ENCODE assay signal across 8 cellular contexts in the genomic region with DNA sequence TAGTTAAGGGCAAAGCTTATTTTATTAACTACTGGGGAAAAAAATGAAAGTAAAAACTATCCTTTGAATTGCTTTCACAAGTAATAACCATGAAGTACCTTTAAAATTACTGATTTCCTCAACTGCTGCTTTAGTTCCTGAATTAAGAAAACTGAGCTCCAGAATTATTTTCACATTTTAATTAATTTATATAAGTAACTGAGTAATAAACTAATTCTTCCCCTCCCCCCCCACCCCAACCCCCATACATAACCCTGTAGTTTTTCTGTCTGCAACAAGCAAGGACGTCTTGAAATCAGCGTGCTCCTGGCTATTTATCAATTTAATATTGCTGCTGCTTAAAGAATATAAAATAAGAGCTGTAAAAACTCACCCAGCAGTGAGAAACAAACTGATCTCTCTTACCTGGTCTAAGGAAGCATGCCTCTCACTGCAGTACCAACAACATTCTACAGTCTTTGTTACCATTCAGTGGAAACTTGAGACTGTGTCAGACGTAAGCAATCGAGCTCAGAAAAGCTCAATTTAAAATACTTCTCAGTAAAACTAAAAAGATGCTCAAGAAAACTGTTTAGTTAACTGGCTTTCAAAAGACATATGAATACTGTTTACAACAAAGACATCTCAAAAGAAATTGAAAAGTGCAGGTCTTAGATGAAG.
DNase-seq lines count a peak whose midpoint lies in the region; ATAC-seq and TF ChIP-seq lines count a peak whose summit lies in the region.

No MANE protein-coding gene starts in this region.

- no peaks in the 10 kb centered on the region for H3K9me2 ChIP-seq in OCI-LY7 (ENCODE audit: insufficient read depth, low read length)

- CTCF ChIA-PET in OCI-LY7 (lab: Charles Lee; ENCODE audit: unreplicated experiment) = interaction anchor here (0.6 kb wide), 1 partner anchor 138 kb away, joined by 3 read pairs; no protein-coding TSS in a partner anchor
- CTCF ChIA-PET in mammary epithelial cell (lab: Charles Lee; ENCODE audit: low non-redundant PET) = interaction anchor here (0.6 kb wide), 1 partner anchor 32 kb away, joined by 4 read pairs; no protein-coding TSS in a partner anchor

- peaks cover 5 to 35% (median 15%) of the 10 kb centered on the region in 10 experiments; a peak in 19 of 20 replicates for H3K4me1 ChIP-seq in BLaER1 treated with 17β-estradiol and CSF1 and Interleukin-3, amounts not matched to agents 10 nM and 100 nM
- H3K4me1 ChIP-seq in OCI-LY7 (ENCODE audit: insufficient read depth, low read length, poor library complexity, severe bottlenecking) (peaks cover 57% of the 10 kb centered on the region), mammary epithelial cell (ENCODE audit: insufficient read depth, low read length) (peaks cover 5% of the 10 kb centered on the region)

- TF ChIP-seq CTCF in OCI-LY7 (conservative IDR thresholded peaks at IDR 0.05; ENCODE audit: low read length) (no peak), mammary epithelial cell (conservative IDR thresholded peaks at IDR 0.05 in 1 of 2, IDR thresholded peaks at IDR 0.05 in 1 of 2; ENCODE audit: extremely low read depth in 1 of 2, insufficient read depth in 1 of 2, low read depth in 1 of 2, low read length in 2 of 2) (no peak)

- ATAC-seq in GM18511 (IDR thresholded peaks at IDR 0.05; ENCODE audit: unreplicated experiment) (peak; percentile 80), HG03342 (IDR thresholded peaks at IDR 0.05; ENCODE audit: unreplicated experiment) (peak; percentile 81)

- dilution Hi-C loops in mammary epithelial cell (cut with HindIII; ENCODE audit: low sequenced_read_pairs) = no loop called here

- H3K79me2 ChIP-seq in OCI-LY7 (ENCODE audit: insufficient read depth, low read depth, low read length) (peaks cover 68% of the 10 kb centered on the region), mammary epithelial cell (ENCODE audit: insufficient read depth, low read length) (no peaks in the 10 kb centered on the region)

- POLR2A ChIA-PET in OCI-LY7 (lab: Charles Lee) = interaction anchor here (0.6 to 2.2 kb wide), 27 partner anchors 8 to 549 kb away, joined by 3 to 11 read pairs (median 5); no protein-coding TSS in a partner anchor

- peak overlapping the region in 9 of 11 experiments; percentile 27 to 69 (median 57); a peak in 16 of 22 replicates for H3K27ac ChIP-seq in BLaER1 treated with 17β-estradiol and CSF1 and Interleukin-3, amounts not matched to agents 10 nM and 100 nM
- H3K27ac ChIP-seq in OCI-LY7 (ENCODE audit: low read depth, low read length, poor library complexity, severe bottlenecking) = peak overlapping the region; percentile 80
- H3K27ac ChIP-seq in mammary epithelial cell (ENCODE audit: insufficient read depth, low read depth, low read length) = peak overlapping the region; percentile 42

- DNase-seq in OCI-LY7 (ENCODE audit: low spot score) (peak; percentile 92), mammary epithelial cell (peak; percentile 67), iris pigment epithelial cell (ENCODE audit: low read depth) (peak; percentile 89), smooth muscle cell of the brain vasculature (ENCODE audit: low read depth, low spot score) (peak; percentile 65), T1000 (lab: John Stamatoyannopoulos, UW) (no peak)

- H3K4me3 ChIP-seq in BLaER1 treated with 17β-estradiol and CSF1 and Interleukin-3, amounts not matched to agents 10 nM and 100 nM = peak overlapping the region; percentile 43 to 70 (median 62)
- H3K4me3 ChIP-seq in OCI-LY7 (ENCODE audit: low read depth, low read length, poor library complexity, severe bottlenecking) (peak overlapping the region; percentile 84), mammary epithelial cell (replicated peaks in 1 of 3; ENCODE audit: insufficient read depth in 1 of 3, low read depth in 2 of 3, low read length in 3 of 3) (peak overlapping the region; percentile 52 to 54 (median 52))

- peak overlapping the region in 10 of 11 experiments; percentile 50 to 71 (median 64); a peak in 20 of 22 replicates for H3K9ac ChIP-seq in BLaER1 treated with 17β-estradiol and CSF1 and Interleukin-3, amounts not matched to agents 10 nM and 100 nM
- no peak overlapping the region for H3K9ac ChIP-seq in mammary epithelial cell (ENCODE audit: insufficient read depth, low read length)

- no peaks in the 10 kb centered on the region for H3K27me3 ChIP-seq in BLaER1 treated with 17β-estradiol and CSF1 and Interleukin-3, amounts not matched to agents 10 nM and 100 nM
- no peaks in the 10 kb centered on the region for H3K27me3 ChIP-seq in mammary epithelial cell (ENCODE audit: insufficient read depth, low read length)

- in situ Hi-C loops in mammary epithelial cell (cut with MboI; ENCODE audit: low sequenced_read_pairs in 2 of 2) = no loop called here

- H2AFZ ChIP-seq in OCI-LY7 (ENCODE audit: low read length) = peak overlapping the region; percentile 13; the same call in 1 of the 2 replicates
- H2AFZ ChIP-seq in mammary epithelial cell (ENCODE audit: low read depth, low read length) = no peak overlapping the region

- H3K4me2 ChIP-seq in BLaER1 treated with 17β-estradiol and CSF1 and Interleukin-3, amounts not matched to agents 10 nM and 100 nM = peak overlapping the region; percentile 67 to 91 (median 78)
- H3K4me2 ChIP-seq in OCI-LY7 (ENCODE audit: low read length) (peak overlapping the region; percentile 95), mammary epithelial cell (ENCODE audit: insufficient read depth, low read depth, low read length) (peak overlapping the region; percentile 85)

- 10% methylated on average over 4 of the region's 4 CpGs for WGBS in mammary epithelial cell (ENCODE audit: low coverage, missing lambda C conversion rate)

- BruUV-seq in OCI-LY7 (replicated peaks; lab: Mats Ljungman, UMichigan) (no TSS peak), mammary epithelial cell (replicated peaks; lab: Mats Ljungman, UMichigan) (no TSS peak)

- intact Hi-C loops in OCI-LY7 (cut with micrococcal nuclease; ENCODE audit: unreplicated experiment) (loop anchor here (2.0 to 10.0 kb wide), 4 partner anchors 68 to 1946 kb away; partner anchors contain the start of genes DIPK2A, RNF7 and U2SURP), mammary epithelial cell (cut with micrococcal nuclease) (loop anchor here (5.0 kb wide), 1 partner anchor 94 kb away; no protein-coding TSS in a partner anchor)

- no peaks in the 10 kb centered on the region for H4K20me1 ChIP-seq in BLaER1 treated with 17β-estradiol and CSF1 and Interleukin-3, amounts not matched to agents 10 nM and 100 nM
- no peaks in the 10 kb centered on the region for H4K20me1 ChIP-seq in OCI-LY7 (ENCODE audit: insufficient read depth, low read length)
- no peaks in the 10 kb centered on the region for H4K20me1 ChIP-seq in mammary epithelial cell (ENCODE audit: insufficient read depth, low read length)

- H3K36me3 ChIP-seq in BLaER1 treated with 17β-estradiol and CSF1 and Interleukin-3, amounts not matched to agents 10 nM and 100 nM = peaks cover 0 to 16% (median 5%) of the 10 kb centered on the region in 11 experiments; a peak in 12 of 22 replicates
- H3K36me3 ChIP-seq in OCI-LY7 (ENCODE audit: insufficient read depth, low read length) (peaks cover 38% of the 10 kb centered on the region), mammary epithelial cell (ENCODE audit: insufficient read depth, low read length) (no peaks in the 10 kb centered on the region)

- H3K9me3 ChIP-seq in BLaER1 treated with 17β-estradiol and CSF1 and Interleukin-3, amounts not matched to agents 10 nM and 100 nM (replicated peaks in 1 of 11) = no peaks in the 10 kb centered on the region
- H3K9me3 ChIP-seq in OCI-LY7 (ENCODE audit: low read length) (peaks cover 9% of the 10 kb centered on the region; the same call in 1 of the 2 replicates), mammary epithelial cell (replicated peaks; ENCODE audit: insufficient read depth, low read length) (no peaks in the 10 kb centered on the region)
